ENCODE assay signal across 1 cellular context in the genomic region with DNA sequence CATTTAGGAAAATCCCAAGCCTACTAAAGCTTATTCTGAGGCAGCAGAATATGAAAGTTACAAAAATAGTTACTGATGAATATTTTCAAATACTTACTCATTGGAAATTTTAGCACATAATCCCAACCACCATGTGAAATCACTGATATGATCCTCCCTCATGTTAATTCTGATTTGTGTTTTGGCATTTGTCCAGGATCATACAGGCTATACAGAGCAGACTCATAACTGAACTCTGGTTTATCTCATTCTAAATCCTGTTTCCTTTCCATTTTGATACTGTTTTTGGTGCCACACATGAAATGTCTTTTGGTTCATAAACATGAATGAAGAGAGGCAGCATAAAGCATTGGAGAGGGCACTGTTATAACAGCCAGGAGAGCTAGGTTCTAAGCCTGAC.
TF ChIP-seq lines count a peak whose summit lies in the region.

No MANE protein-coding gene starts in this region.

TF ChIP-seq in GM12878, 131 proteins besides CTCF, POLR2A, EP300 and RAD21:
- no peak for TF ChIP-seq STAT1 (conservative IDR thresholded peaks at IDR 0.05)
- TF ChIP-seq JUNB (IDR thresholded peaks at IDR 0.05), result peak; percentile 16; the same call in 1 of the 2 replicates
TF ChIP-seq in GM12878: peak in this region for 1.
